In the genomic region with DNA sequence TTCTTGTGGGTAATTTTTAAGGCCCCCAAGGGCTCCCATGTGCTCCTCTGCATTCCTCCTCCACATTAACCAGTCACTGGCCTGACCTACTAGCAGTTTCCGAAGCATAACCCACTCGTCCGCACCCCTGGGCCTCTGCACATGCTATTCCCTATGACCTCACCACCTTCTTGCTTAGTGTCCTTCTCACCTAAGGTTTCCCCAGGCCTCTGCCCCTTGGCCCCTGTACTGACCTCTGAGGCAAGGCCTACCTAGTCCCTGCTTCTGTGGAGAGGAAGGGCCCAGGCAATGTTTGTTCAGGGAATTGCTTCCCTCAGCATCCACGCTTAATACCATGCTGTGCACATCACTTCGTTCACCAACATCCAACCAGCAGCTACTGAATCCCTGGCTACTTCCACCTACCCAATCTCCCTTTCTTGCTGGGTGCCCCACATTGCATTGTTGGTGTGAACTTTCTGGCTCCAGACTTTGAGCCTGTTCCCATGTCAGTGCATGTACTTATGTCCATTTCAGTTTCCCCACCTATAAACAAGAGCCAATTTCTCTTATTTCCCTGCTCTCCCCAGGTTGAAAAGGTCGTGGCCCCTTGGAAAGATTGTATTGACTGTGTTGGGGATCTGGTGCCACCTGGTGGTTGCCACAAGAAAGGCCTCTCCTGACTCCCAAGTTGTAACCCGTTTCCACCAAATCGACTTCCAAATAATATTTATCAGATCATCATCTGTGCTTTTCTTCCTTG, we compare ENCODE assay signal across 8 cellular contexts. TPM values are rescaled to one million over a fixed set of nuclear protein-coding genes. Genes with fewer than 3 reads are reported as not detected.
DNase-seq lines count a peak whose midpoint lies in the region; FAIRE-seq and TF ChIP-seq lines count a peak whose summit lies in the region.

No MANE protein-coding gene starts in this region.

- peak; percentile 29 for TF ChIP-seq CTCF in HEK293 (tag by site-specific recombination; IDR thresholded peaks at IDR 0.05)
- peak; percentile 94 for TF ChIP-seq CTCF in OCI-LY1 (IDR thresholded peaks at IDR 0.05; ENCODE audit: low read length)
- TF ChIP-seq CTCF in astrocyte of the cerebellum (IDR thresholded peaks at IDR 0.05; ENCODE audit: low read depth, low read length, missing control alignments): peak; percentile 92
- TF ChIP-seq CTCF in kidney (IDR thresholded peaks at IDR 0.05; ENCODE audit: borderline replicate concordance, extremely low read depth, insufficient read depth): peak; percentile 84

- H3K9ac ChIP-seq in OCI-LY1 (ENCODE audit: low read length) (no peak overlapping the region), kidney (ENCODE audit: low read length in 2 of 2) (no peak overlapping the region)

- no peak overlapping the region for H3K4me2 ChIP-seq in OCI-LY1 (ENCODE audit: low read length)

- H3K4me1 ChIP-seq in HEK293 (ENCODE audit: control insufficient read depth, insufficient read depth, low read length) (no peaks in the 10 kb centered on the region), OCI-LY1 (ENCODE audit: insufficient read depth, low read length, severe bottlenecking) (no peaks in the 10 kb centered on the region), kidney (ENCODE audit: control insufficient read depth in 1 of 2, insufficient read depth in 1 of 2, low read depth in 1 of 2, low read length in 2 of 2) (no peaks in the 10 kb centered on the region)

- H3K27ac ChIP-seq in HEK293 (ENCODE audit: extremely low read depth, low read depth, low read length) (no peak overlapping the region), OCI-LY1 (ENCODE audit: low read depth, low read length, poor library complexity, severe bottlenecking) (no peak overlapping the region), kidney (ENCODE audit: low read depth in 2 of 2, low read length in 2 of 2) (no peak overlapping the region)

- DNase-seq in Caki2 (ENCODE audit: low read depth) (peak; percentile 23), astrocyte of the cerebellum (ENCODE audit: low read depth) (no peak), kidney (no peak), superior temporal gyrus (ENCODE audit: extremely low spot score) (peak; percentile 79), cortex of kidney (lab: John Stamatoyannopoulos, UW) (no peak), NCI-H774 (lab: John Stamatoyannopoulos, UW) (no peak)

- H3K27me3 ChIP-seq in OCI-LY1 (ENCODE audit: insufficient read depth, low read length): no peaks in the 10 kb centered on the region

- H3K4me3 ChIP-seq in HEK293 (ENCODE audit: low read depth, low read length): no peak overlapping the region
- H3K4me3 ChIP-seq in OCI-LY1 (ENCODE audit: low read depth, low read length, poor library complexity, severe bottlenecking): no peak overlapping the region
- H3K4me3 ChIP-seq in astrocyte of the cerebellum (ENCODE audit: low read depth, low read length): no peak overlapping the region
- no peak overlapping the region for H3K4me3 ChIP-seq in kidney (ENCODE audit: low read length in 2 of 2)

- H3K79me2 ChIP-seq in OCI-LY1 (ENCODE audit: insufficient read depth, low read length): no peaks in the 10 kb centered on the region

- intact Hi-C loops in kidney (cut with DNase I): no loop called here

- H2AFZ ChIP-seq in OCI-LY1 (ENCODE audit: low read length): no peak overlapping the region

- FAIRE-seq in kidney (lab: Jason Lieb, UNC): peak; percentile 11

- H4K20me1 ChIP-seq in OCI-LY1 (ENCODE audit: insufficient read depth, low read length): no peaks in the 10 kb centered on the region

- H3K36me3 ChIP-seq in HEK293 (ENCODE audit: control insufficient read depth in 2 of 2, insufficient read depth in 1 of 2, low read length in 2 of 2) (no peaks in the 10 kb centered on the region), OCI-LY1 (ENCODE audit: insufficient read depth, low read length) (no peaks in the 10 kb centered on the region), kidney (ENCODE audit: control insufficient read depth in 1 of 2, insufficient read depth in 2 of 2, low read length in 2 of 2) (no peaks in the 10 kb centered on the region)

- no peaks in the 10 kb centered on the region for H3K9me2 ChIP-seq in OCI-LY1 (ENCODE audit: low read depth, low read length)

- in situ Hi-C loops in Caki2 (cut with HindIII; ENCODE audit: low pct_unique_long_range_greater_than_20kb, low sequenced_read_pairs): no loop called here
- in situ Hi-C loops in astrocyte of the cerebellum (cut with HindIII; ENCODE audit: low sequenced_read_pairs): no loop called here

- H3F3A ChIP-seq in OCI-LY1 (ENCODE audit: insufficient read depth, low read length): no peaks in the 10 kb centered on the region

- CTCF ChIA-PET in HEK293 (lab: Yijun Ruan, JAX): interaction anchor here (0.6 to 3.7 kb wide), 14 partner anchors 8 to 583 kb away, joined by 3 to 39 read pairs (median 4); no protein-coding TSS in a partner anchor

- POLR2A ChIA-PET in HEK293 (lab: Yijun Ruan, JAX): no interaction called here

- H3K9me3 ChIP-seq in HEK293 (ENCODE audit: control insufficient read depth, insufficient read depth, low read depth, low read length): no peaks in the 10 kb centered on the region
- no peaks in the 10 kb centered on the region for H3K9me3 ChIP-seq in OCI-LY1 (ENCODE audit: low read length)
- H3K9me3 ChIP-seq in kidney (ENCODE audit: control insufficient read depth in 1 of 2, low read length in 2 of 2): no peaks in the 10 kb centered on the region

TF ChIP-seq in HEK293, 187 proteins besides CTCF, POLR2A, EP300 and RAD21:
- TF ChIP-seq ZNF701 (tag by site-specific recombination; IDR thresholded peaks at IDR 0.05) (no peak), ZNF654 (tag by site-specific recombination; IDR thresholded peaks at IDR 0.05; ENCODE audit: low read depth) (peak; percentile 56)

RNA-seq across cellular contexts. Expression of a gene that starts 19.2 kb away (rescaled TPM):
- total RNA-seq in Caki2 (2014; rRNA removed; shearing (Covaris generic); ENCODE audit: low replicate concordance): 23.1 and 29.1 TPM in 2 replicates
- 13.3 TPM for total RNA-seq in kidney
- polyA plus RNA-seq in kidney (ENCODE audit: insufficient read depth, low read depth, low replicate concordance): 31.5 TPM

Comparison
In these comparisons a context has a peak if more than half of its experiments do, and no peak if none do; other contexts are left out.
1. DNase-seq: peak in Caki2 (single experiment) and superior temporal gyrus (single experiment); none in astrocyte of the cerebellum (single experiment), kidney (single experiment), cortex of kidney (single experiment) and NCI-H774 (single experiment).
2. CTCF ChIP-seq: peak in every context shown above with its lines; median percentile 94 in OCI-LY1; 92 in astrocyte of the cerebellum; 84 in kidney; 29 in HEK293.